ENCODE assay signal across 12 cellular contexts in genomic region chr5:78795757-78796156, GRCh38.
A peak's percentile ranks its signal among the peaks of the same experiment; 100 is the strongest.
DNase-seq lines count a peak whose midpoint lies in the region; ATAC-seq, FAIRE-seq and TF ChIP-seq lines count a peak whose summit lies in the region.
"Had no signal": no experiment of that assay in that cellular context is flagged by ENCODE, and none has a peak within 500 bp of the region (broad histone marks: within the 10 kb centered on the region; RNA-seq: fewer than 3 reads in every experiment).

No MANE protein-coding gene starts in this region.

- ATAC-seq in DND-41 (ENCODE audit: insufficient read depth, low read depth) = peak; percentile 91
- peak; percentile 42 for ATAC-seq in HG02981 (IDR thresholded peaks at IDR 0.05; ENCODE audit: unreplicated experiment)
- peak; percentile 91 for ATAC-seq in HepG2
- no peak for ATAC-seq in sciatic nerve

- DNase-seq in DND-41 (no peak), astrocyte of the spinal cord (ENCODE audit: low read depth, low spot score) (peak; percentile 33), HepG2 (ENCODE audit: low spot score) (peak; percentile 67), sciatic nerve (ENCODE audit: low spot score) (no peak), sigmoid colon (no peak), RWPE1 (ENCODE audit: low spot score) (no peak), anterior cingulate cortex (lab: John Stamatoyannopoulos, UW) (no peak)
- DNase-seq: C1 segment of cervical spinal cord; NCI-H2029 treated with DMSO at 0.1 percent for 48 hours; NK-92 treated with Interleukin-12 subunit alpha and Interleukin-12 subunit beta, amount 100 ng/mL, for 24 hours; SW 1271 had no signal

- H3K36me3 ChIP-seq in DND-41 (ENCODE audit: insufficient read depth, low read length) (no peaks in the 10 kb centered on the region; the same call in 1 of the 2 replicates), HepG2 (replicated peaks in 1 of 2; ENCODE audit: control insufficient read depth in 1 of 2, insufficient read depth in 2 of 2, low read length in 2 of 2) (peaks cover 3 to 5% of the 10 kb centered on the region in 2 experiments; a peak in 4 of 5 replicates), sigmoid colon (no peaks in the 10 kb centered on the region)

- H2AFZ ChIP-seq in DND-41 (ENCODE audit: low read depth, low read length) = no peak overlapping the region
- no peak overlapping the region for H2AFZ ChIP-seq in HepG2 (ENCODE audit: low read length)

- no peak overlapping the region for H3K4me3 ChIP-seq in DND-41 (ENCODE audit: low read depth in 1 of 2, low read length in 2 of 2)
- H3K4me3 ChIP-seq in astrocyte of the spinal cord (ENCODE audit: low read depth, low read length) = no peak overlapping the region
- H3K4me3 ChIP-seq in HepG2 (replicated peaks in 1 of 3; ENCODE audit: insufficient read depth in 1 of 3, low read depth in 2 of 3, low read length in 3 of 3) = no peak overlapping the region
- H3K4me3 ChIP-seq in sigmoid colon = no peak overlapping the region

- TF ChIP-seq EP300 in HepG2 (IDR thresholded peaks at IDR 0.05; ENCODE audit: low read depth in 2 of 2, low read length in 2 of 2) = peak in 1 of 2 experiments; percentile 21; a peak in 1 of 4 replicates
- TF ChIP-seq EP300 in HepG2 (CRISPR knock-in tag; IDR thresholded peaks at IDR 0.05; ENCODE audit: borderline replicate concordance) = no peak
- no peak for TF ChIP-seq EP300 in sigmoid colon (IDR thresholded peaks at IDR 0.05)

- TF ChIP-seq POLR2A in HepG2 (IDR thresholded peaks at IDR 0.05; ENCODE audit: insufficient read depth in 1 of 2, low read depth in 2 of 2, low read length in 2 of 2) (no peak), sigmoid colon (IDR thresholded peaks at IDR 0.05) (no peak)

- intact Hi-C loops in HepG2 (cut with micrococcal nuclease; ENCODE audit: unreplicated experiment) = loop anchor here (2.0 kb wide), 1 partner anchor 69 kb away; no protein-coding TSS in a partner anchor
- intact Hi-C loops in sciatic nerve (cut with DNase I) = no loop called here
- intact Hi-C loops in sigmoid colon (cut with DNase I) = no loop called here

- 63% methylated on average over 2 of the region's 2 CpGs for WGBS in HepG2 (ENCODE audit: low lambda C conversion rate)
- WGBS in sigmoid colon, 2 donors = 77 to 83% methylated on average over 2 of the region's 2 CpGs

- peaks cover 4% of the 10 kb centered on the region; the same call in 1 of the 2 replicates for H3K4me1 ChIP-seq in DND-41 (ENCODE audit: insufficient read depth, low read length)
- H3K4me1 ChIP-seq in HepG2 (ENCODE audit: insufficient read depth, low read length) = peaks cover 15% of the 10 kb centered on the region
- no peaks in the 10 kb centered on the region for H3K4me1 ChIP-seq in sigmoid colon

- CTCF ChIA-PET in HepG2 (lab: Yijun Ruan, JAX; ENCODE audit: low intra/inter-chr PET ratio, low total read pairs) = no interaction called here
- CTCF ChIA-PET in RWPE1 (lab: Yijun Ruan, JAX) = no interaction called here

- H3K27ac ChIP-seq in DND-41 (ENCODE audit: low read length) (no peak overlapping the region), HepG2 (ENCODE audit: extremely low read length, insufficient read depth, low read length) (no peak overlapping the region), sigmoid colon (no peak overlapping the region), RWPE1 (no peak overlapping the region)

- H3K79me2 ChIP-seq in DND-41 (ENCODE audit: insufficient read depth, low read length) (no peaks in the 10 kb centered on the region), HepG2 (ENCODE audit: insufficient read depth, low read length) (no peaks in the 10 kb centered on the region)

- no peak for TF ChIP-seq RAD21 in HepG2 (CRISPR knock-in tag; IDR thresholded peaks at IDR 0.05)

- BruUV-seq in HepG2 (replicated peaks; lab: Mats Ljungman, UMichigan) = no TSS peak

- H3K27me3 ChIP-seq in DND-41 (ENCODE audit: insufficient read depth, low read length, poor library complexity) (no peaks in the 10 kb centered on the region), HepG2 (ENCODE audit: control insufficient read depth in 1 of 2, insufficient read depth in 2 of 2, low read length in 2 of 2) (no peaks in the 10 kb centered on the region), sigmoid colon (no peaks in the 10 kb centered on the region)

- H3K9ac ChIP-seq in DND-41 (ENCODE audit: low read depth, low read length) = no peak overlapping the region
- H3K9ac ChIP-seq in HepG2 (ENCODE audit: insufficient read depth, low read depth, low read length) = no peak overlapping the region

- H3K4me2 ChIP-seq in DND-41 (ENCODE audit: insufficient read depth, low read length) (no peak overlapping the region), HepG2 (ENCODE audit: low read depth, low read length) (no peak overlapping the region)

- TF ChIP-seq CTCF in DND-41 (IDR thresholded peaks at IDR 0.05; ENCODE audit: borderline replicate concordance, extremely low read depth, low read length, poor library complexity, severe bottlenecking) = no peak
- no peak for TF ChIP-seq CTCF in astrocyte of the spinal cord (IDR thresholded peaks at IDR 0.05; ENCODE audit: low read depth, low read length)
- TF ChIP-seq CTCF in HepG2 (CRISPR knock-in tag; IDR thresholded peaks at IDR 0.05) = no peak
- TF ChIP-seq CTCF in sigmoid colon (IDR thresholded peaks at IDR 0.05) = no peak
- no peak for TF ChIP-seq CTCF in RWPE1 (conservative IDR thresholded peaks at IDR 0.05; ENCODE audit: low read depth)

- peak; percentile 21 for FAIRE-seq in HepG2 (lab: Jason Lieb, UNC)

- in situ Hi-C loops in astrocyte of the spinal cord (cut with HindIII; ENCODE audit: low sequenced_read_pairs) (no loop called here), HepG2 (cut with HindIII; ENCODE audit: extremely low pct_ligation_motif_present, low pct_unique_long_range_greater_than_20kb) (no loop called here)

- H3K9me3 ChIP-seq in DND-41 (ENCODE audit: insufficient read depth, low read length, severe bottlenecking) (no peaks in the 10 kb centered on the region), HepG2 (ENCODE audit: low read length) (no peaks in the 10 kb centered on the region), sigmoid colon (no peaks in the 10 kb centered on the region)

- POLR2A ChIA-PET in HepG2 (lab: Yijun Ruan, JAX) = no interaction called here
- POLR2A ChIA-PET in RWPE1 (lab: Yijun Ruan, JAX; ENCODE audit: low non-redundant PET) = no interaction called here

- no peaks in the 10 kb centered on the region for H4K20me1 ChIP-seq in DND-41 (ENCODE audit: insufficient read depth, low read length)
- no peaks in the 10 kb centered on the region; the same call in 1 of the 2 replicates for H4K20me1 ChIP-seq in HepG2 (ENCODE audit: insufficient read depth, low read length)

TF ChIP-seq in HepG2, 621 proteins besides CTCF, POLR2A, EP300 and RAD21 (continues in another document):
- TF ChIP-seq TCF7L2 (IDR thresholded peaks at IDR 0.05; ENCODE audit: low read depth, low read length) = no peak
- TF ChIP-seq KLF15 (CRISPR knock-in tag; IDR thresholded peaks at IDR 0.05; ENCODE audit: borderline replicate concordance) = no peak
- 0 out of 2 replicates have a peak, but pooled peaks have one; percentile 55 for TF ChIP-seq ARID3A (IDR thresholded peaks at IDR 0.05; ENCODE audit: low read depth, low read length)
- no peak for TF ChIP-seq ZNF766 (CRISPR knock-in tag; IDR thresholded peaks at IDR 0.05; ENCODE audit: borderline replicate concordance)
- no peak for TF ChIP-seq HMGXB3 (CRISPR knock-in tag; IDR thresholded peaks at IDR 0.05; ENCODE audit: borderline replicate concordance)
- no peak for TF ChIP-seq TBP (CRISPR knock-in tag; IDR thresholded peaks at IDR 0.05)
- no peak for TF ChIP-seq ZNF777 (CRISPR knock-in tag; IDR thresholded peaks at IDR 0.05)

Comparison
In these comparisons a context has a peak if more than half of its experiments do, and no peak if none do; other contexts are left out.
1. DNase-seq: peak in astrocyte of the spinal cord (single experiment) and HepG2 (single experiment); none in DND-41 (single experiment), sciatic nerve (single experiment), sigmoid colon (single experiment), RWPE1 (single experiment) and anterior cingulate cortex (0 of 58).